In genomic region chr6:34888874-34889555, GRCh38 we compare ENCODE assay signal across 1 cellular context.
TF ChIP-seq lines count a peak whose summit lies in the region.

Gene ANKS1A, plus strand, starts transcription at chr6:34889255. Its CDS starts 148 bp downstream, at chr6:34889403.

TF ChIP-seq in K562, 482 proteins besides CTCF, POLR2A, EP300 and RAD21 (continued from another document and continues in another):
- TF ChIP-seq RAD51 (IDR thresholded peaks at IDR 0.05; ENCODE audit: borderline replicate concordance, low read depth) = no peak
- no peak for TF ChIP-seq CC2D1A (IDR thresholded peaks at IDR 0.05)
- no peak for TF ChIP-seq ZFPM2 (CRISPR knock-in tag; IDR thresholded peaks at IDR 0.05)
- TF ChIP-seq ETV5 (CRISPR knock-in tag; IDR thresholded peaks at IDR 0.05; ENCODE audit: low read depth) = peak; percentile 49; the same call in 1 of the 2 replicates
- TF ChIP-seq MTA1 (IDR thresholded peaks at IDR 0.05; ENCODE audit: borderline replicate concordance) = peak; percentile 54; the same call in 1 of the 2 replicates
- no peak; the same call in 1 of the 2 replicates for TF ChIP-seq MITF (IDR thresholded peaks at IDR 0.05)
- no peak for TF ChIP-seq POLR3A (IDR thresholded peaks at IDR 0.05; ENCODE audit: borderline replicate concordance, extremely low read depth, insufficient read depth, insufficient read length)
- no peak for TF ChIP-seq SMARCC2 (IDR thresholded peaks at IDR 0.05; ENCODE audit: low read depth)
- TF ChIP-seq RFX7 (CRISPR knock-in tag; IDR thresholded peaks at IDR 0.05) = no peak
- TF ChIP-seq ZNF197 (CRISPR knock-in tag; IDR thresholded peaks at IDR 0.05; ENCODE audit: low read depth) = no peak
- TF ChIP-seq MIER1 (IDR thresholded peaks at IDR 0.05; ENCODE audit: low read depth) = no peak
- TF ChIP-seq ARID2 (IDR thresholded peaks at IDR 0.05) = no peak
- TF ChIP-seq THAP12 (CRISPR knock-in tag; IDR thresholded peaks at IDR 0.05) = 0 out of 2 replicates have a peak, but pooled peaks have one; percentile 64
- no peak for TF ChIP-seq ZNF609 (CRISPR knock-in tag; IDR thresholded peaks at IDR 0.05; ENCODE audit: borderline replicate concordance)
- no peak for TF ChIP-seq THAP7 (CRISPR knock-in tag; IDR thresholded peaks at IDR 0.05)
- TF ChIP-seq ZNF639 (CRISPR knock-in tag; conservative IDR thresholded peaks at IDR 0.05 in 1 of 2, IDR thresholded peaks at IDR 0.05 in 1 of 2) = no peak
- peak; percentile 86 to 93 for TF ChIP-seq MAZ (CRISPR knock-in tag; conservative IDR thresholded peaks at IDR 0.05 in 1 of 2, IDR thresholded peaks at IDR 0.05 in 1 of 2)
- no peak for TF ChIP-seq CLOCK (CRISPR knock-in tag; IDR thresholded peaks at IDR 0.05; ENCODE audit: borderline replicate concordance)
- peak; percentile 71 for TF ChIP-seq AFF4 (CRISPR knock-in tag; IDR thresholded peaks at IDR 0.05)
- no peak for TF ChIP-seq PTTG1 (tag; IDR thresholded peaks at IDR 0.05; ENCODE audit: low read depth)
- no peak for TF ChIP-seq ZBTB5 (IDR thresholded peaks at IDR 0.05)
- peak; percentile 85 for TF ChIP-seq ATF7 (IDR thresholded peaks at IDR 0.05)
- no peak for TF ChIP-seq SMAD4 (CRISPR knock-in tag; conservative IDR thresholded peaks at IDR 0.05)
- no peak for TF ChIP-seq RBM22 (IDR thresholded peaks at IDR 0.05; ENCODE audit: low read depth, low read length, poor library complexity, severe bottlenecking)
- peak; percentile 65 for TF ChIP-seq EP400 (IDR thresholded peaks at IDR 0.05)
- no peak for TF ChIP-seq ZNF41 (CRISPR knock-in tag; conservative IDR thresholded peaks at IDR 0.05)
- no peak for TF ChIP-seq RBM17 (IDR thresholded peaks at IDR 0.05; ENCODE audit: borderline replicate concordance, low read depth, low read length)
- 0 out of 4 replicates have a peak, but pooled peaks of 1 of the 2 experiments have one; percentile 28 for TF ChIP-seq TBL1XR1 (IDR thresholded peaks at IDR 0.05; ENCODE audit: low read length in 2 of 2)
- TF ChIP-seq MAFK (IDR thresholded peaks at IDR 0.05; ENCODE audit: low read length) = peak; percentile 77
- no peak for TF ChIP-seq TFAM (CRISPR knock-in tag; conservative IDR thresholded peaks at IDR 0.05)
